In the genomic region with DNA sequence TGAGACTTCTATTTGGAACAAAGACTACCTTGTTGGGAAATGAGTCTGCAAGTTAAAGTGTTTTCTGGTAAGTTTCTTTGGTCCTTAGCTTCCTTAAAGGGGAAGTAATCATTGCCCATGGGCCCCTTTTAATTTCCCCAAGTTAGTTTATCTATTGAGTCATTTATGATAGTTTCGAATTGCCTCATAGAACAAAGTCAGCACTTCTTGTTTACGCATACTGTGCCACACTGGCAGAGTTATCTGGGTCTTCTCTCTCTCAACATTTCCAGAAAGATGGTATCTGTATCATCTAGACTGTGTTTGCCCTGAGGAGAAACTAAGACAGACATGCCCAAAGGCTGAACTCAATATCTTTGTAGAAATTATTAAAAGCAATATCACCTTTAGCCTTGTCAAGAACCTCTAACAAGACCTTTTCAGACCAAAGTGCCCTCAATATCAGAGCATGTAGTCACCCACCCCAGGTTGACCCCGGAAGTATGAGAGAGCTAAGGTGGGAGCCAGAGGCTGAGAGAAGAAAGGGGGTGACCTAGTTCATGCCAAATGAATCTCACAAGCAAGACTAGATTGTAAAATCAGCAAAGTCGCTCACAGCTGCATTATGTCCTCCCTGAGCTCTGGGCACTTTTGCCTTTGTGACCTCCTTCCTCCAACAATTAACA, we compare ENCODE assay signal across 11 cellular contexts. TPM values are rescaled to one million over a fixed set of nuclear protein-coding genes. Genes with fewer than 3 reads are reported as not detected.
DNase-seq lines count a peak whose midpoint lies in the region; ATAC-seq, FAIRE-seq and TF ChIP-seq lines count a peak whose summit lies in the region.
"Had no signal": no experiment of that assay in that cellular context is flagged by ENCODE, and none has a peak within 500 bp of the region (broad histone marks: within the 10 kb centered on the region; RNA-seq: fewer than 3 reads in every experiment).

No MANE protein-coding gene starts in this region.

- in situ Hi-C loops in transverse colon (cut with MboI; ENCODE audit: low pct_ligation_motif_present in 1 of 4, low pct_unique_long_range_greater_than_20kb in 1 of 4, low sequenced_read_pairs in 3 of 4), result no loop called here
- in situ Hi-C loops in KBM-7 (cut with MboI; ENCODE audit: low pct_unique_long_range_greater_than_20kb, low sequenced_read_pairs), result no loop called here

- POLR2A ChIA-PET in WTC11 (lab: Charles Lee), result no interaction called here

- H3K4me3 Mint-ChIP-seq in WTC11, result no peak overlapping the region
- H3K4me3 Mint-ChIP-seq: GM23338 had no signal

- CTCF ChIA-PET in WTC11 (lab: Charles Lee), result no interaction called here

- no peaks in the 10 kb centered on the region for H3K36me3 ChIP-seq in transverse colon

- H3K36me3 Mint-ChIP-seq in WTC11, result no peaks in the 10 kb centered on the region

- H3K9me3 ChIP-seq in transverse colon, result no peaks in the 10 kb centered on the region

- no peak overlapping the region for H3K4me3 ChIP-seq in transverse colon
- H3K4me3 ChIP-seq: GM23338 had no signal

- DNase-seq in GM12892 (ENCODE audit: insufficient read length) (no peak), left colon (no peak), DMS79 (lab: John Stamatoyannopoulos, UW) (no peak), transverse colon (no peak), KBM-7 (no peak), WTC11 (ENCODE audit: low spot score) (no peak)
- DNase-seq: DND-41; stimulated activated CD4-positive, alpha-beta T cell treated with anti-CD3 and anti-CD28 coated beads, Interleukin-4, amount 100 ng/mL, for 1 hour had no signal

- no peaks in the 10 kb centered on the region for H3K27me3 ChIP-seq in transverse colon

- TF ChIP-seq EP300 in transverse colon (IDR thresholded peaks at IDR 0.05; ENCODE audit: low read depth), result no peak

- WGBS in transverse colon (ENCODE audit: low coverage in 1 of 2), 2 donors, result 60 to 75% methylated on average over 1 to 4 of the region's 4 CpGs

- peak; percentile 42 for FAIRE-seq in GM12892 (lab: Jason Lieb, UNC)

- peak overlapping the region in 1 of 4 donors; percentile 21 for H3K27ac ChIP-seq in transverse colon

- H3K4me1 Mint-ChIP-seq in WTC11, result no peaks in the 10 kb centered on the region
- H3K4me1 Mint-ChIP-seq: GM23338 had no signal

- TF ChIP-seq POLR2A in GM12892 (IDR thresholded peaks at IDR 0.05; ENCODE audit: low read depth, low read length) (no peak), transverse colon (IDR thresholded peaks at IDR 0.05) (no peak)

- H3K9me3 Mint-ChIP-seq in WTC11, result no peaks in the 10 kb centered on the region
- H3K9me3 Mint-ChIP-seq: GM23338 had no signal

- peak; percentile 77 for ATAC-seq in GM21423 (IDR thresholded peaks at IDR 0.05; ENCODE audit: unreplicated experiment)
- peak; percentile 86 for ATAC-seq in HG03558 (IDR thresholded peaks at IDR 0.05; ENCODE audit: extremely low read depth, unreplicated experiment)
- ATAC-seq in left colon, result peak; percentile 18
- ATAC-seq in WTC11, result no peak
- ATAC-seq: GM23338 had no signal

- TF ChIP-seq CTCF in transverse colon (IDR thresholded peaks at IDR 0.05), result no peak
- no peak for TF ChIP-seq CTCF in WTC11 (IDR thresholded peaks at IDR 0.05)

- H3K27me3 Mint-ChIP-seq in WTC11 (ENCODE audit: low read depth), result no peaks in the 10 kb centered on the region

- no peak overlapping the region for H3K27ac Mint-ChIP-seq in WTC11
- H3K27ac Mint-ChIP-seq: GM23338 had no signal

- intact Hi-C loops in left colon (cut with DNase I, micrococcal nuclease), result no loop called here
- intact Hi-C loops in transverse colon (cut with DNase I; ENCODE audit: low total_unique reads), result no loop called here

- no peaks in the 10 kb centered on the region for H3K4me1 ChIP-seq in transverse colon

TF ChIP-seq in WTC11, 78 proteins besides CTCF, POLR2A, EP300 and RAD21:
- TF ChIP-seq, protein P1, sequence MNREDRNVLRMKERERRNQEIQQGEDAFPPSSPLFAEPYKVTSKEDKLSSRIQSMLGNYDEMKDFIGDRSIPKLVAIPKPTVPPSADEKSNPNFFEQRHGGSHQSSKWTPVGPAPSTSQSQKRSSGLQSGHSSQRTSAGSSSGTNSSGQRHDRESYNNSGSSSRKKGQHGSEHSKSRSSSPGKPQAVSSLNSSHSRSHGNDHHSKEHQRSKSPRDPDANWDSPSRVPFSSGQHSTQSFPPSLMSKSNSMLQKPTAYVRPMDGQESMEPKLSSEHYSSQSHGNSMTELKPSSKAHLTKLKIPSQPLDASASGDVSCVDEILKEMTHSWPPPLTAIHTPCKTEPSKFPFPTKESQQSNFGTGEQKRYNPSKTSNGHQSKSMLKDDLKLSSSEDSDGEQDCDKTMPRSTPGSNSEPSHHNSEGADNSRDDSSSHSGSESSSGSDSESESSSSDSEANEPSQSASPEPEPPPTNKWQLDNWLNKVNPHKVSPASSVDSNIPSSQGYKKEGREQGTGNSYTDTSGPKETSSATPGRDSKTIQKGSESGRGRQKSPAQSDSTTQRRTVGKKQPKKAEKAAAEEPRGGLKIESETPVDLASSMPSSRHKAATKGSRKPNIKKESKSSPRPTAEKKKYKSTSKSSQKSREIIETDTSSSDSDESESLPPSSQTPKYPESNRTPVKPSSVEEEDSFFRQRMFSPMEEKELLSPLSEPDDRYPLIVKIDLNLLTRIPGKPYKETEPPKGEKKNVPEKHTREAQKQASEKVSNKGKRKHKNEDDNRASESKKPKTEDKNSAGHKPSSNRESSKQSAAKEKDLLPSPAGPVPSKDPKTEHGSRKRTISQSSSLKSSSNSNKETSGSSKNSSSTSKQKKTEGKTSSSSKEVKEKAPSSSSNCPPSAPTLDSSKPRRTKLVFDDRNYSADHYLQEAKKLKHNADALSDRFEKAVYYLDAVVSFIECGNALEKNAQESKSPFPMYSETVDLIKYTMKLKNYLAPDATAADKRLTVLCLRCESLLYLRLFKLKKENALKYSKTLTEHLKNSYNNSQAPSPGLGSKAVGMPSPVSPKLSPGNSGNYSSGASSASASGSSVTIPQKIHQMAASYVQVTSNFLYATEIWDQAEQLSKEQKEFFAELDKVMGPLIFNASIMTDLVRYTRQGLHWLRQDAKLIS (CRISPR knock-in tag; IDR thresholded peaks at IDR 0.05; ENCODE audit: borderline replicate concordance), result no peak

RNA-seq across cellular contexts. Expression of a gene that starts 40.0 kb away (rescaled TPM):
- polyA plus RNA-seq in GM12892 (2012; ENCODE audit: missing spikeins), result 5.9 TPM
- total RNA-seq in left colon, result 1 to 10 TPM in 1 of 2 donors, under 1 TPM in 1; 0.18 to 1.5 TPM
- 1 to 10 TPM in 1 of 4 donors, under 1 TPM in 1, not detected in 2; 0.68 to 1.6 TPM for total RNA-seq in transverse colon
- total RNA-seq in WTC11 (2021), result not detected in 3 replicates
- total RNA-seq: GM23338 had no signal
- polyA plus RNA-seq: GM23338 had no signal

RNA-seq across cellular contexts. Expression of a gene that starts 51.9 kb away (rescaled TPM):
- 6.9 TPM for polyA plus RNA-seq in GM12892 (2012; ENCODE audit: missing spikeins)
- 10 to 100 TPM; 22.9 to 23.6 TPM for total RNA-seq in left colon
- total RNA-seq in transverse colon, result 10 to 100 TPM in 3 of 4 donors, 1 to 10 TPM in 1; 8.0 to 42.3 (median 28.9) TPM
- total RNA-seq in WTC11 (2021), result 10.6 to 10.9 TPM (median 10.7 TPM) in 3 replicates
